21 cellular contexts compared by ENCODE assay signal in the genomic region with DNA sequence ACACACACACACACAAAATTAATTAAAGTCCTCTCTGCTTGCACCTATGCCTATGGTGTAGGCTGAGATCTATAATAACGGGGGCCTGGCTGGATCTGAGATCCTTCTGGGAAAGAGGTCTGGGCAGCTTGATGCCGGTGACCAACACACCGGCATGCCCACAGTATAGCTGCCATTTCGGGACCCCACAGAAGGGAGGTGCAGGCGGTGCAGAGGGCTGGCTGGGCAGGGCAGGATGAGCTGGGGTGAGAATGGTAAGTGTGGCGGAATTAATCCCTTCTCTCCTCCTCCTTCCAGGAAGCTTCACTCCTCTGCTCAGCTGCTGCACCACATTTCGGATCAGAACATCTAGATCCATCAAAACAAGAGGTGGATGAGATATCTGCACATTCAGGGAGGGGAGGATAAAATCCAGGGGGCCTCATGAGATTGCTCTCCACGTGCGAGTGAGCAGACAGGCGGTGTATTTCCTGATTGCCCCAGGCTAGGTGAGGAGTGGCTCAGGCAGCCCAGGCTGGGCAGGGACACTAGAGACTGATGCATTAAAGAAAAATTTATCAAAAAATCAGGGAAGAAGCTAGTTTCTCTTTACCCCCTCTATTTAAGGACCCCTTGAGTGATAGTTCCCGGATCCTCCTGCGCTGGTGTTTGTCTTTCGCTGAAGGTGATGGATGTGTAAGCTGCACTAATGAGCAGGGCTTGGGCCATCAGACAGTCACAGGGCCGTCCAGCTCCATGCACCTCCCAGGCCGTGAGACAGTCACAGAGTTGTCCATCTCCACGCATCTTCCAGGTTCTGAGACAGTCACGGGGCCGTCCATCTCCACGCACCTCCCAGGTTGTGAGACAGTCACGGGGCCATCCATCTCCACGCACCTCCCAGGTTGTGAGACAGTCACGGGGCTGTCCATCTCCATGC.
A peak's percentile ranks its signal among the peaks of the same experiment; 100 is the strongest.
DNase-seq lines count a peak whose midpoint lies in the region; ATAC-seq and TF ChIP-seq lines count a peak whose summit lies in the region.
"Had no signal": no experiment of that assay in that cellular context is flagged by ENCODE, and none has a peak within 500 bp of the region (broad histone marks: within the 10 kb centered on the region; RNA-seq: fewer than 3 reads in every experiment).

No MANE protein-coding gene starts in this region.

- DNase-seq in SK-N-SH (peak; percentile 63), RPMI7951 (ENCODE audit: low read depth) (peak; percentile 85), foreskin keratinocyte (peak in 1 of 2 donors; percentile 41), sigmoid colon (peak; percentile 46), nephron progenitor cell (no peak)
- DNase-seq in stimulated activated CD4-positive, alpha-beta T cell treated with anti-CD3 and anti-CD28 coated beads, Interleukin-15, amount 100 ng/mL, for 24 hours, result no peak
- DNase-seq: activated CD8-positive, alpha-beta T cell treated with anti-CD3 and anti-CD28 coated beads for 36 hours; AML-193; COR-L47; dermis blood vessel endothelial cell; left ventricle myocardium superior; NCI-H1105; NCI-H2107; NCI-H510A treated with DMSO at 0.1 percent for 48 hours; stimulated activated CD4-positive, alpha-beta T cell treated with anti-CD3 and anti-CD28 coated beads, Interleukin-1b, Interleukin-23, amount 100 ng/mL, for 48 hours; stimulated activated naive CD4-positive, alpha-beta T cell treated with Interleukin-2 at 50 U/mL for 16 hours; WERI-Rb-1 had no signal

- H3K79me2 ChIP-seq in SK-N-SH (ENCODE audit: insufficient read depth), result no peaks in the 10 kb centered on the region

- H3K27ac ChIP-seq in SK-N-SH (ENCODE audit: low read depth in 2 of 2, low read length in 1 of 2) (peak overlapping the region in 1 of 2 experiments; percentile 93; a peak in 2 of 4 replicates), foreskin keratinocyte (no peak overlapping the region), sigmoid colon (no peak overlapping the region)
- H3K27ac ChIP-seq: 22Rv1, tibial artery, WERI-Rb-1 had no signal

- H3K4me2 ChIP-seq in SK-N-SH, result no peak overlapping the region

- H3K9me2 ChIP-seq in SK-N-SH, result no peaks in the 10 kb centered on the region

- no peaks in the 10 kb centered on the region for H3K9me3 Mint-ChIP-seq in nephron progenitor cell
- H3K9me3 Mint-ChIP-seq: activated CD8-positive, alpha-beta T cell treated with anti-CD3 and anti-CD28 coated beads for 36 hours had no signal

- H3K36me3 Mint-ChIP-seq in nephron progenitor cell (ENCODE audit: low read depth), result no peaks in the 10 kb centered on the region

- H3F3A ChIP-seq in SK-N-SH (replicated peaks; ENCODE audit: insufficient read depth), result peaks cover 9% of the 10 kb centered on the region

- CTCF ChIA-PET in SK-N-SH (lab: Yijun Ruan, JAX), result interaction anchor here (1.0 to 4.6 kb wide), 3 partner anchors 12 to 107 kb away, joined by 5 to 24 read pairs (median 6); no protein-coding TSS in a partner anchor

- H3K9me3 ChIP-seq in SK-N-SH (no peaks in the 10 kb centered on the region), sigmoid colon (no peaks in the 10 kb centered on the region)
- H3K9me3 ChIP-seq: tibial artery had no signal

- no peaks in the 10 kb centered on the region for H3K36me3 ChIP-seq in SK-N-SH (replicated peaks in 1 of 2; ENCODE audit: control insufficient read depth in 1 of 2, insufficient read depth in 2 of 2, low read length in 1 of 2)
- no peaks in the 10 kb centered on the region for H3K36me3 ChIP-seq in sigmoid colon
- H3K36me3 ChIP-seq: tibial artery, WERI-Rb-1 had no signal

- TF ChIP-seq RAD21 in SK-N-SH (IDR thresholded peaks at IDR 0.05; ENCODE audit: low read length), result no peak

- no peak overlapping the region for H3K27ac Mint-ChIP-seq in nephron progenitor cell
- H3K27ac Mint-ChIP-seq: activated CD8-positive, alpha-beta T cell treated with anti-CD3 and anti-CD28 coated beads for 36 hours had no signal

- H3K4me3 Mint-ChIP-seq in nephron progenitor cell, result no peak overlapping the region
- H3K4me3 Mint-ChIP-seq: activated CD8-positive, alpha-beta T cell treated with anti-CD3 and anti-CD28 coated beads for 36 hours had no signal

- 67% methylated on average over 14 of the region's 22 CpGs for WGBS in SK-N-SH (ENCODE audit: low lambda C conversion rate)
- whole genome bisulfite sequencing in sigmoid colon, 2 donors, result 61 to 73% methylated on average over 22 of the region's 22 CpGs

- no peaks in the 10 kb centered on the region for H3K27me3 Mint-ChIP-seq in nephron progenitor cell (ENCODE audit: low read depth, poor library complexity)

- H3K9ac ChIP-seq in SK-N-SH, result no peak overlapping the region

- no peak for TF ChIP-seq POLR2A in sigmoid colon (IDR thresholded peaks at IDR 0.05)

- ATAC-seq in SK-N-SH treated with all-trans-retinoic acid at 6 μM for 48 hours, result no peak
- ATAC-seq in foreskin keratinocyte, result peak; percentile 21
- ATAC-seq in HG03442 (IDR thresholded peaks at IDR 0.05; ENCODE audit: unreplicated experiment), result no peak
- ATAC-seq: activated CD8-positive, alpha-beta T cell treated with anti-CD3 and anti-CD28 coated beads for 36 hours; left ventricle myocardium superior had no signal

- no peak overlapping the region for H3K4me3 ChIP-seq in SK-N-SH (ENCODE audit: low read depth in 2 of 2, low read length in 1 of 2)
- H3K4me3 ChIP-seq in sigmoid colon, result no peak overlapping the region
- H3K4me3 ChIP-seq: tibial artery had no signal

- no peaks in the 10 kb centered on the region for H3K27me3 ChIP-seq in SK-N-SH (ENCODE audit: insufficient read depth)
- peaks cover 10% of the 10 kb centered on the region for H3K27me3 ChIP-seq in foreskin keratinocyte
- peaks cover 0 to 42% (median 30%) of the 10 kb centered on the region in 3 donors for H3K27me3 ChIP-seq in sigmoid colon

- TF ChIP-seq CTCF in SK-N-SH (IDR thresholded peaks at IDR 0.05) (no peak), foreskin keratinocyte (conservative IDR thresholded peaks at IDR 0.05) (no peak), sigmoid colon (IDR thresholded peaks at IDR 0.05) (no peak), nephron progenitor cell (IDR thresholded peaks at IDR 0.05) (no peak)

- H2AFZ ChIP-seq in SK-N-SH (ENCODE audit: low read depth), result no peak overlapping the region

- H3K4me1 Mint-ChIP-seq in nephron progenitor cell, result peaks cover 70% of the 10 kb centered on the region

- H3K4me1 ChIP-seq in SK-N-SH (ENCODE audit: control insufficient read depth in 1 of 2, insufficient read depth in 2 of 2, low read depth in 1 of 2, low read length in 1 of 2) (peaks cover 13 to 93% of the 10 kb centered on the region in 2 experiments), foreskin keratinocyte (peaks cover 19% of the 10 kb centered on the region), sigmoid colon (peaks cover 0 to 24% (median 15%) of the 10 kb centered on the region in 4 donors)
- H3K4me1 ChIP-seq: tibial artery had no signal

- H4K20me1 ChIP-seq in SK-N-SH (ENCODE audit: insufficient read depth), result no peaks in the 10 kb centered on the region

- TF ChIP-seq EP300 in SK-N-SH (IDR thresholded peaks at IDR 0.05; ENCODE audit: borderline replicate concordance in 1 of 2, low read depth in 1 of 2, low read length in 1 of 2), result peak in 1 of 2 experiments; percentile 18; a peak in 1 of 4 replicates
- no peak for TF ChIP-seq EP300 in sigmoid colon (IDR thresholded peaks at IDR 0.05)

- intact Hi-C loops in sigmoid colon (cut with DNase I), result no loop called here

- POLR2A ChIA-PET in SK-N-SH (lab: Yijun Ruan, JAX), result interaction anchor here (0.7 kb wide), 1 partner anchor 447 kb away, joined by 3 read pairs; no protein-coding TSS in a partner anchor

TF ChIP-seq in SK-N-SH, 30 proteins besides CTCF, POLR2A, EP300 and RAD21 (continues in another document):
- no peak for TF ChIP-seq NFIC (IDR thresholded peaks at IDR 0.05; ENCODE audit: borderline replicate concordance)
- no peak for TF ChIP-seq SIN3A (IDR thresholded peaks at IDR 0.05; ENCODE audit: borderline replicate concordance, low read depth, low read length)
- TF ChIP-seq TAF1 (IDR thresholded peaks at IDR 0.05; ENCODE audit: borderline replicate concordance, low read depth, low read length), result no peak
- TF ChIP-seq, protein P1, sequence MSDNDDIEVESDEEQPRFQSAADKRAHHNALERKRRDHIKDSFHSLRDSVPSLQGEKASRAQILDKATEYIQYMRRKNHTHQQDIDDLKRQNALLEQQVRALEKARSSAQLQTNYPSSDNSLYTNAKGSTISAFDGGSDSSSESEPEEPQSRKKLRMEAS (IDR thresholded peaks at IDR 0.05; ENCODE audit: low read depth), result no peak
- TF ChIP-seq EZH2phosphoT487 (IDR thresholded peaks at IDR 0.05; ENCODE audit: borderline replicate concordance, low read depth), result no peak
- TF ChIP-seq, protein P2, sequence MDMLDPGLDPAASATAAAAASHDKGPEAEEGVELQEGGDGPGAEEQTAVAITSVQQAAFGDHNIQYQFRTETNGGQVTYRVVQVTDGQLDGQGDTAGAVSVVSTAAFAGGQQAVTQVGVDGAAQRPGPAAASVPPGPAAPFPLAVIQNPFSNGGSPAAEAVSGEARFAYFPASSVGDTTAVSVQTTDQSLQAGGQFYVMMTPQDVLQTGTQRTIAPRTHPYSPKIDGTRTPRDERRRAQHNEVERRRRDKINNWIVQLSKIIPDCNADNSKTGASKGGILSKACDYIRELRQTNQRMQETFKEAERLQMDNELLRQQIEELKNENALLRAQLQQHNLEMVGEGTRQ (IDR thresholded peaks at IDR 0.05; ENCODE audit: borderline replicate concordance, low read depth, low read length), result no peak
- no peak for TF ChIP-seq JUND (IDR thresholded peaks at IDR 0.05)

TF ChIP-seq in SK-N-SH treated with all-trans-retinoic acid at 6 μM for 48 hours, 23 proteins besides CTCF, POLR2A, EP300 and RAD21 (continues in another document):
- TF ChIP-seq TOX (CRISPR knock-in tag; IDR thresholded peaks at IDR 0.05; ENCODE audit: borderline replicate concordance), result no peak
- TF ChIP-seq ZFP30 (CRISPR knock-in tag; IDR thresholded peaks at IDR 0.05), result no peak
- no peak for TF ChIP-seq ZFP3 (CRISPR knock-in tag; IDR thresholded peaks at IDR 0.05)
- TF ChIP-seq ARNTL (CRISPR knock-in tag; IDR thresholded peaks at IDR 0.05; ENCODE audit: borderline replicate concordance, low read depth), result no peak
- TF ChIP-seq RARB (CRISPR knock-in tag; IDR thresholded peaks at IDR 0.05), result no peak
- no peak for TF ChIP-seq CSDC2 (CRISPR knock-in tag; IDR thresholded peaks at IDR 0.05)
- TF ChIP-seq, protein P3, sequence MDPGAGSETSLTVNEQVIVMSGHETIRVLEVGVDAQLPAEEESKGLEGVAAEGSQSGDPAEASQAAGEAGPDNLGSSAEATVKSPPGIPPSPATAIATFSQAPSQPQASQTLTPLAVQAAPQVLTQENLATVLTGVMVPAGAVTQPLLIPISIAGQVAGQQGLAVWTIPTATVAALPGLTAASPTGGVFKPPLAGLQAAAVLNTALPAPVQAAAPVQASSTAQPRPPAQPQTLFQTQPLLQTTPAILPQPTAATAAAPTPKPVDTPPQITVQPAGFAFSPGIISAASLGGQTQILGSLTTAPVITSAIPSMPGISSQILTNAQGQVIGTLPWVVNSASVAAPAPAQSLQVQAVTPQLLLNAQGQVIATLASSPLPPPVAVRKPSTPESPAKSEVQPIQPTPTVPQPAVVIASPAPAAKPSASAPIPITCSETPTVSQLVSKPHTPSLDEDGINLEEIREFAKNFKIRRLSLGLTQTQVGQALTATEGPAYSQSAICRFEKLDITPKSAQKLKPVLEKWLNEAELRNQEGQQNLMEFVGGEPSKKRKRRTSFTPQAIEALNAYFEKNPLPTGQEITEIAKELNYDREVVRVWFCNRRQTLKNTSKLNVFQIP (CRISPR knock-in tag; IDR thresholded peaks at IDR 0.05; ENCODE audit: borderline replicate concordance, low read depth), result no peak
- TF ChIP-seq PPARA (CRISPR knock-in tag; IDR thresholded peaks at IDR 0.05; ENCODE audit: borderline replicate concordance), result no peak

Comparison
In these comparisons a context has a peak if more than half of its experiments do, and no peak if none do; other contexts are left out.
1. DNase-seq: peak in SK-N-SH (single experiment), RPMI7951 (single experiment) and sigmoid colon (single experiment); none in nephron progenitor cell (single experiment) and stimulated activated CD4-positive, alpha-beta T cell treated with anti-CD3 and anti-CD28 coated beads, Interleukin-15, amount 100 ng/mL, for 24 hours (single experiment).